ENCODE assay signal across 21 cellular contexts in genomic region chr11:29120329-29120695, GRCh38.
DNase-seq lines count a peak whose midpoint lies in the region; ATAC-seq and TF ChIP-seq lines count a peak whose summit lies in the region.
"Had no signal": no experiment of that assay in that cellular context is flagged by ENCODE, and none has a peak within 500 bp of the region (broad histone marks: within the 10 kb centered on the region; RNA-seq: fewer than 3 reads in every experiment).

No MANE protein-coding gene starts in this region.

- H3K9ac ChIP-seq in rectal smooth muscle tissue (ENCODE audit: low read length): no peak overlapping the region
- H3K9ac ChIP-seq: KMS-11 had no signal

- peak overlapping the region; percentile 32 for H3K27ac Mint-ChIP-seq in Caco-2 (ENCODE audit: unreplicated experiment)
- H3K27ac Mint-ChIP-seq: activated CD4-positive, alpha-beta T cell treated with anti-CD3 and anti-CD28 coated beads for 36 hours; CD8-positive, alpha-beta memory T cell had no signal

- no peak for ATAC-seq in HG03378 (IDR thresholded peaks at IDR 0.05; ENCODE audit: unreplicated experiment)
- ATAC-seq: activated CD4-positive, alpha-beta T cell treated with anti-CD3 and anti-CD28 coated beads for 36 hours had no signal

- WGBS in esophagus muscularis mucosa: 60% methylated on average over 5 of the region's 5 CpGs

- intact Hi-C loops in Caco-2 (cut with micrococcal nuclease; ENCODE audit: unreplicated experiment): no loop called here
- intact Hi-C loops in esophagus muscularis mucosa (cut with DNase I): no loop called here

- peaks cover 11% of the 10 kb centered on the region for H3K4me1 Mint-ChIP-seq in Caco-2 (ENCODE audit: low read depth, unreplicated experiment)
- H3K4me1 Mint-ChIP-seq: activated CD4-positive, alpha-beta T cell treated with anti-CD3 and anti-CD28 coated beads for 36 hours; CD8-positive, alpha-beta memory T cell had no signal

- H3K27ac ChIP-seq in RWPE1: peak overlapping the region; percentile 31; the same call in 1 of the 2 replicates
- peak overlapping the region in 3 of 4 donors; percentile 51 to 68 (median 66) for H3K27ac ChIP-seq in esophagus muscularis mucosa (replicated peaks in 1 of 4)
- H3K27ac ChIP-seq in rectal smooth muscle tissue (ENCODE audit: low read depth, low read length): peak overlapping the region; percentile 35
- H3K27ac ChIP-seq: KMS-11, SK-N-MC had no signal

- peaks cover 11% of the 10 kb centered on the region; the same call in 1 of the 2 replicates for H3K4me1 ChIP-seq in Caco-2
- peaks cover 0 to 20% (median 16%) of the 10 kb centered on the region in 4 donors for H3K4me1 ChIP-seq in esophagus muscularis mucosa
- H3K4me1 ChIP-seq in rectal smooth muscle tissue (ENCODE audit: control insufficient read depth, insufficient read depth, low read length): peaks cover 5% of the 10 kb centered on the region

- no peaks in the 10 kb centered on the region for H3K27me3 ChIP-seq in Caco-2 (replicated peaks; ENCODE audit: control insufficient read depth, insufficient read depth, low read length)
- no peaks in the 10 kb centered on the region for H3K27me3 ChIP-seq in esophagus muscularis mucosa
- H3K27me3 ChIP-seq in rectal smooth muscle tissue (ENCODE audit: control insufficient read depth, insufficient read depth, low read length): no peaks in the 10 kb centered on the region

- H3K36me3 ChIP-seq in Caco-2 (ENCODE audit: control insufficient read depth, insufficient read depth, low read length) (no peaks in the 10 kb centered on the region), esophagus muscularis mucosa (no peaks in the 10 kb centered on the region), rectal smooth muscle tissue (ENCODE audit: control insufficient read depth, insufficient read depth, low read length) (no peaks in the 10 kb centered on the region)

- BruUV-seq in Caco-2 (replicated peaks; lab: Mats Ljungman, UMichigan): no TSS peak

- POLR2A ChIA-PET in Caco-2 (lab: Charles Lee): no interaction called here
- POLR2A ChIA-PET in RWPE1 (lab: Yijun Ruan, JAX; ENCODE audit: low non-redundant PET): no interaction called here

- TF ChIP-seq POLR2A in esophagus muscularis mucosa (IDR thresholded peaks at IDR 0.05; ENCODE audit: low read depth): no peak

- no peaks in the 10 kb centered on the region for H3K9me3 Mint-ChIP-seq in Caco-2 (ENCODE audit: unreplicated experiment)
- H3K9me3 Mint-ChIP-seq: neural crest cell had no signal

- no peak overlapping the region for H3K4me3 ChIP-seq in Caco-2 (ENCODE audit: low read depth, low read length)
- no peak overlapping the region for H3K4me3 ChIP-seq in esophagus muscularis mucosa
- no peak overlapping the region for H3K4me3 ChIP-seq in rectal smooth muscle tissue (ENCODE audit: low read length)
- H3K4me3 ChIP-seq: SK-N-MC had no signal

- no peaks in the 10 kb centered on the region for H3K36me3 Mint-ChIP-seq in Caco-2 (ENCODE audit: insufficient read depth, unreplicated experiment)
- H3K36me3 Mint-ChIP-seq: CD8-positive, alpha-beta memory T cell had no signal

- CTCF ChIA-PET in Caco-2 (lab: Charles Lee) (no interaction called here), RWPE1 (lab: Yijun Ruan, JAX) (interaction anchor here (0.6 kb wide), 1 partner anchor 423 kb away, joined by 3 read pairs; no protein-coding TSS in a partner anchor)

- TF ChIP-seq CTCF in Caco-2 (IDR thresholded peaks at IDR 0.05; ENCODE audit: insufficient read depth in 1 of 2, low read depth in 1 of 2, low read length in 1 of 2, severe bottlenecking in 1 of 2, unreplicated experiment in 1 of 2): no peak
- no peak for TF ChIP-seq CTCF in RWPE1 (conservative IDR thresholded peaks at IDR 0.05; ENCODE audit: low read depth)
- TF ChIP-seq CTCF in esophagus muscularis mucosa (IDR thresholded peaks at IDR 0.05): no peak

- H3K9me3 ChIP-seq in Caco-2 (no peaks in the 10 kb centered on the region), esophagus muscularis mucosa (no peaks in the 10 kb centered on the region)

- H3K27me3 Mint-ChIP-seq in Caco-2 (ENCODE audit: insufficient read depth, unreplicated experiment): no peaks in the 10 kb centered on the region
- H3K27me3 Mint-ChIP-seq: activated CD4-positive, alpha-beta T cell treated with anti-CD3 and anti-CD28 coated beads for 36 hours had no signal

- H3K4me3 Mint-ChIP-seq in Caco-2 (ENCODE audit: unreplicated experiment): no peak overlapping the region
- H3K4me3 Mint-ChIP-seq: activated CD4-positive, alpha-beta T cell treated with anti-CD3 and anti-CD28 coated beads for 36 hours; CD8-positive, alpha-beta memory T cell; neural crest cell had no signal

- TF ChIP-seq EP300 in esophagus muscularis mucosa (IDR thresholded peaks at IDR 0.05): no peak

- DNase-seq in Caco-2 (no peak), RWPE1 (ENCODE audit: low spot score) (no peak), esophagus muscularis mucosa (ENCODE audit: extremely low spot score) (no peak), NCI-H1105 (lab: John Stamatoyannopoulos, UW) (no peak), NOMO-1 treated with dmso at 0.1 percent for 144 hours (lab: John Stamatoyannopoulos, UW; ENCODE audit: unreplicated experiment) (no peak), NCI-H510A (lab: John Stamatoyannopoulos, UW) (no peak)
- DNase-seq: activated CD4-positive, alpha-beta T cell treated with anti-CD3 and anti-CD28 coated beads for 36 hours; activated effector memory CD4-positive, alpha-beta T cell treated with Interleukin-2 at 50 U/mL for 16 hours; CD8-positive, alpha-beta memory T cell; central memory CD4-positive, alpha-beta T cell; DND-41; kidney; mesendoderm; NCI-H1105 treated with DMSO at 0.1 percent for 48 hours; retina; stimulated activated naive CD4-positive, alpha-beta T cell treated with Interleukin-2 at 50 U/mL for 16 hours had no signal
